1 cellular context compared by ENCODE assay signal in genomic region chr17:50560185-50560824, GRCh38.
A peak's percentile ranks its signal among the peaks of the same experiment; 100 is the strongest.
TF ChIP-seq lines count a peak whose summit lies in the region.

CACNA1G (plus strand) TSS chr17:50560715; CDS start chr17:50561460, 745 bp downstream.

TF ChIP-seq in K562, 482 proteins besides CTCF, POLR2A, EP300 and RAD21 (continued from another document):
- TF ChIP-seq ZNF766 (CRISPR knock-in tag; conservative IDR thresholded peaks at IDR 0.05), result no peak
- peak; percentile 48; the same call in 1 of the 2 replicates for TF ChIP-seq CTBP1 (IDR thresholded peaks at IDR 0.05; ENCODE audit: borderline replicate concordance)
- peak; percentile 78 for TF ChIP-seq NFYB (IDR thresholded peaks at IDR 0.05; ENCODE audit: extremely low read depth, insufficient read length)
- TF ChIP-seq DACH1 (IDR thresholded peaks at IDR 0.05; ENCODE audit: partially characterized antibody), result peak; percentile 33
- TF ChIP-seq RB1 (IDR thresholded peaks at IDR 0.05; ENCODE audit: low read depth), result peak; percentile 43; the same call in 1 of the 2 replicates
- TF ChIP-seq TFAP4 (CRISPR knock-in tag; IDR thresholded peaks at IDR 0.05; ENCODE audit: borderline replicate concordance), result peak; percentile 83
- TF ChIP-seq MNT (conservative IDR thresholded peaks at IDR 0.05), result no peak
- no peak for TF ChIP-seq ZNF717 (CRISPR knock-in tag; IDR thresholded peaks at IDR 0.05)
- TF ChIP-seq RBM25 (IDR thresholded peaks at IDR 0.05; ENCODE audit: low read depth, low read length, severe bottlenecking), result peak; percentile 100
- peak; percentile 61; the same call in 1 of the 2 replicates for TF ChIP-seq SP1 (CRISPR knock-in tag; IDR thresholded peaks at IDR 0.05)
- no peak for TF ChIP-seq EGR1 (conservative IDR thresholded peaks at IDR 0.05)
- TF ChIP-seq ASH1L (IDR thresholded peaks at IDR 0.05; ENCODE audit: borderline replicate concordance, low read depth, partially characterized antibody), result peak; percentile 61
- TF ChIP-seq MYBL2 (IDR thresholded peaks at IDR 0.05; ENCODE audit: low read depth), result no peak
- no peak for TF ChIP-seq MYBL2 (CRISPR knock-in tag; IDR thresholded peaks at IDR 0.05; ENCODE audit: borderline replicate concordance)
- TF ChIP-seq NEUROD1 (IDR thresholded peaks at IDR 0.05; ENCODE audit: borderline replicate concordance, low read depth, low read length, partially characterized antibody), result peak; percentile 76
- TF ChIP-seq RBFOX2 (IDR thresholded peaks at IDR 0.05; ENCODE audit: low read depth, low read length), result 0 out of 2 replicates have a peak, but pooled peaks have one; percentile 10
- TF ChIP-seq SP2 (IDR thresholded peaks at IDR 0.05; ENCODE audit: extremely low read depth, low read depth, low read length, poor library complexity, severe bottlenecking), result peak; percentile 63
- TF ChIP-seq CHD2 (IDR thresholded peaks at IDR 0.05; ENCODE audit: low read depth, low read length), result peak; percentile 70
- TF ChIP-seq, protein P1, sequence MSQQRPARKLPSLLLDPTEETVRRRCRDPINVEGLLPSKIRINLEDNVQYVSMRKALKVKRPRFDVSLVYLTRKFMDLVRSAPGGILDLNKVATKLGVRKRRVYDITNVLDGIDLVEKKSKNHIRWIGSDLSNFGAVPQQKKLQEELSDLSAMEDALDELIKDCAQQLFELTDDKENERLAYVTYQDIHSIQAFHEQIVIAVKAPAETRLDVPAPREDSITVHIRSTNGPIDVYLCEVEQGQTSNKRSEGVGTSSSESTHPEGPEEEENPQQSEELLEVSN (IDR thresholded peaks at IDR 0.05; ENCODE audit: borderline replicate concordance in 1 of 2, extremely low read depth in 1 of 2, insufficient read depth in 1 of 2, insufficient read length in 1 of 2, low read depth in 1 of 2, low read length in 1 of 2, poor library complexity in 1 of 2, severe bottlenecking in 1 of 2), result peak in 1 of 2 experiments; percentile 46
- TF ChIP-seq HNRNPLL (IDR thresholded peaks at IDR 0.05; ENCODE audit: low read depth, low read length, poor library complexity, severe bottlenecking), result peak; percentile 35
- TF ChIP-seq L3MBTL2 (IDR thresholded peaks at IDR 0.05), result peak; percentile 36
- peak; percentile 15 for TF ChIP-seq TBP (optimal IDR thresholded peaks at IDR 0.05; ENCODE audit: low read depth, low read length)
- TF ChIP-seq PHF21A (IDR thresholded peaks at IDR 0.05; ENCODE audit: borderline replicate concordance, low read depth), result no peak
- TF ChIP-seq, protein P2, sequence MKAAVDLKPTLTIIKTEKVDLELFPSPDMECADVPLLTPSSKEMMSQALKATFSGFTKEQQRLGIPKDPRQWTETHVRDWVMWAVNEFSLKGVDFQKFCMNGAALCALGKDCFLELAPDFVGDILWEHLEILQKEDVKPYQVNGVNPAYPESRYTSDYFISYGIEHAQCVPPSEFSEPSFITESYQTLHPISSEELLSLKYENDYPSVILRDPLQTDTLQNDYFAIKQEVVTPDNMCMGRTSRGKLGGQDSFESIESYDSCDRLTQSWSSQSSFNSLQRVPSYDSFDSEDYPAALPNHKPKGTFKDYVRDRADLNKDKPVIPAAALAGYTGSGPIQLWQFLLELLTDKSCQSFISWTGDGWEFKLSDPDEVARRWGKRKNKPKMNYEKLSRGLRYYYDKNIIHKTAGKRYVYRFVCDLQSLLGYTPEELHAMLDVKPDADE (conservative IDR thresholded peaks at IDR 0.05; ENCODE audit: control insufficient read depth, low read depth, low read length), result 0 out of 2 replicates have a peak, but pooled peaks have one; percentile 24
- TF ChIP-seq XRCC3 (IDR thresholded peaks at IDR 0.05), result no peak
- TF ChIP-seq LCOR (CRISPR knock-in tag; IDR thresholded peaks at IDR 0.05), result peak; percentile 48; the same call in 1 of the 2 replicates
- TF ChIP-seq, protein P3, sequence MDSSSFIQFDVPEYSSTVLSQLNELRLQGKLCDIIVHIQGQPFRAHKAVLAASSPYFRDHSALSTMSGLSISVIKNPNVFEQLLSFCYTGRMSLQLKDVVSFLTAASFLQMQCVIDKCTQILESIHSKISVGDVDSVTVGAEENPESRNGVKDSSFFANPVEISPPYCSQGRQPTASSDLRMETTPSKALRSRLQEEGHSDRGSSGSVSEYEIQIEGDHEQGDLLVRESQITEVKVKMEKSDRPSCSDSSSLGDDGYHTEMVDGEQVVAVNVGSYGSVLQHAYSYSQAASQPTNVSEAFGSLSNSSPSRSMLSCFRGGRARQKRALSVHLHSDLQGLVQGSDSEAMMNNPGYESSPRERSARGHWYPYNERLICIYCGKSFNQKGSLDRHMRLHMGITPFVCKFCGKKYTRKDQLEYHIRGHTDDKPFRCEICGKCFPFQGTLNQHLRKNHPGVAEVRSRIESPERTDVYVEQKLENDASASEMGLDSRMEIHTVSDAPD (CRISPR knock-in tag; IDR thresholded peaks at IDR 0.05), result no peak
- TF ChIP-seq NRF1 (conservative IDR thresholded peaks at IDR 0.05 in 1 of 2, IDR thresholded peaks at IDR 0.05 in 1 of 2), result peak; percentile 73 to 76
TF ChIP-seq in K562: peak in this region for 27.
